ENCODE assay signal across 11 cellular contexts in genomic region chr20:22371843-22372242, GRCh38.
A peak's percentile ranks its signal among the peaks of the same experiment; 100 is the strongest.
DNase-seq lines count a peak whose midpoint lies in the region; ATAC-seq and TF ChIP-seq lines count a peak whose summit lies in the region.
"Had no signal": no experiment of that assay in that cellular context is flagged by ENCODE, and none has a peak within 500 bp of the region (broad histone marks: within the 10 kb centered on the region; RNA-seq: fewer than 3 reads in every experiment).

No MANE protein-coding gene starts in this region.

- H3K36me3 Mint-ChIP-seq in activated CD8-positive, alpha-beta T cell treated with anti-CD3 and anti-CD28 coated beads for 36 hours (ENCODE audit: low read depth), result no peaks in the 10 kb centered on the region
- H3K36me3 Mint-ChIP-seq in osteocyte (ENCODE audit: unreplicated experiment), result no peaks in the 10 kb centered on the region

- no peak for TF ChIP-seq POLR2A in prostate gland (IDR thresholded peaks at IDR 0.05)

- DNase-seq in GM12864 (ENCODE audit: low read depth) (peak; percentile 26), prostate gland (ENCODE audit: low spot score) (no peak), osteocyte (ENCODE audit: extremely low spot score, unreplicated experiment) (no peak), NCI-H187 (lab: John Stamatoyannopoulos, UW) (no peak), NCI-H1694 treated with DMSO at 0.1 percent for 48 hours (lab: John Stamatoyannopoulos, UW) (no peak)
- peak; percentile 5 for DNase-seq in activated CD8-positive, alpha-beta T cell treated with anti-CD3 and anti-CD28 coated beads for 36 hours
- DNase-seq: mesendoderm had no signal

- CTCF ChIA-PET in activated CD8-positive, alpha-beta T cell treated with anti-CD3 and anti-CD28 coated beads for 36 hours (lab: Charles Lee), result no interaction called here

- no peaks in the 10 kb centered on the region for H3K4me1 ChIP-seq in prostate gland (replicated peaks)

- no peak overlapping the region for H3K4me3 Mint-ChIP-seq in activated CD8-positive, alpha-beta T cell treated with anti-CD3 and anti-CD28 coated beads for 36 hours
- H3K4me3 Mint-ChIP-seq in osteocyte (ENCODE audit: unreplicated experiment), result no peak overlapping the region

- POLR2A ChIA-PET in activated CD8-positive, alpha-beta T cell treated with anti-CD3 and anti-CD28 coated beads for 36 hours (lab: Charles Lee), result no interaction called here

- no peak for TF ChIP-seq CTCF in GM12864 (IDR thresholded peaks at IDR 0.05; ENCODE audit: low read depth, low read length, missing control alignments)
- TF ChIP-seq CTCF in activated CD8-positive, alpha-beta T cell treated with anti-CD3 and anti-CD28 coated beads for 36 hours (IDR thresholded peaks at IDR 0.05), result no peak
- TF ChIP-seq CTCF in prostate gland (IDR thresholded peaks at IDR 0.05), result no peak
- no peak for TF ChIP-seq CTCF in osteocyte (IDR thresholded peaks at IDR 0.05)

- H3K9me3 Mint-ChIP-seq in activated CD8-positive, alpha-beta T cell treated with anti-CD3 and anti-CD28 coated beads for 36 hours, result no peaks in the 10 kb centered on the region
- no peaks in the 10 kb centered on the region for H3K9me3 Mint-ChIP-seq in osteocyte (ENCODE audit: unreplicated experiment)

- peaks cover 4% of the 10 kb centered on the region for H3K27me3 ChIP-seq in prostate gland (replicated peaks; ENCODE audit: insufficient read depth)

- H3K4me3 ChIP-seq in GM12864 (ENCODE audit: low read depth, low read length), result no peak overlapping the region
- H3K4me3 ChIP-seq in prostate gland, result no peak overlapping the region

- no peaks in the 10 kb centered on the region for H3K36me3 ChIP-seq in prostate gland

- no peaks in the 10 kb centered on the region for H3K27me3 Mint-ChIP-seq in activated CD8-positive, alpha-beta T cell treated with anti-CD3 and anti-CD28 coated beads for 36 hours
- H3K27me3 Mint-ChIP-seq in osteocyte (ENCODE audit: unreplicated experiment), result no peaks in the 10 kb centered on the region

- no peaks in the 10 kb centered on the region for H3K9me3 ChIP-seq in prostate gland

- peaks cover 9% of the 10 kb centered on the region for H3K4me1 Mint-ChIP-seq in activated CD8-positive, alpha-beta T cell treated with anti-CD3 and anti-CD28 coated beads for 36 hours (ENCODE audit: low read depth)
- H3K4me1 Mint-ChIP-seq in osteocyte (ENCODE audit: unreplicated experiment), result no peaks in the 10 kb centered on the region

- no peak overlapping the region for H3K27ac ChIP-seq in prostate gland
- H3K27ac ChIP-seq: KMS-11, VCaP had no signal

- H3K27ac Mint-ChIP-seq in activated CD8-positive, alpha-beta T cell treated with anti-CD3 and anti-CD28 coated beads for 36 hours, result no peak overlapping the region
- no peak overlapping the region for H3K27ac Mint-ChIP-seq in osteocyte (ENCODE audit: unreplicated experiment)

- WGBS in prostate gland, result 71% methylated on average over 5 of the region's 5 CpGs

- ATAC-seq in GM21447 (IDR thresholded peaks at IDR 0.05; ENCODE audit: unreplicated experiment) (peak; percentile 95), HG03558 (IDR thresholded peaks at IDR 0.05; ENCODE audit: extremely low read depth, unreplicated experiment) (peak; percentile 70)
- ATAC-seq in activated CD8-positive, alpha-beta T cell treated with anti-CD3 and anti-CD28 coated beads for 36 hours, result peak; percentile 20

- intact Hi-C loops in activated CD8-positive, alpha-beta T cell treated with anti-CD3 and anti-CD28 coated beads for 36 hours (cut with micrococcal nuclease), result no loop called here
- intact Hi-C loops in prostate gland (cut with DNase I), result no loop called here

Comparison
In these comparisons a context has a peak if more than half of its experiments do, and no peak if none do; other contexts are left out.
1. DNase-seq: peak in GM12864 (single experiment) and activated CD8-positive, alpha-beta T cell treated with anti-CD3 and anti-CD28 coated beads for 36 hours (single experiment); none in prostate gland (single experiment), osteocyte (single experiment), NCI-H187 (0 of 2) and NCI-H1694 treated with DMSO at 0.1 percent for 48 hours (single experiment).
2. ATAC-seq: peak in every context shown above with its lines; median percentile 95 in GM21447; 70 in HG03558; 20 in activated CD8-positive, alpha-beta T cell treated with anti-CD3 and anti-CD28 coated beads for 36 hours.